Comparison of ENCODE assay signal across 8 cellular contexts in genomic region chr12:100200450-100201181, GRCh38. TPM values are rescaled to one million over a fixed set of nuclear protein-coding genes. Genes with fewer than 3 reads are reported as not detected.
A peak's percentile ranks its signal among the peaks of the same experiment; 100 is the strongest.
DNase-seq lines count a peak whose midpoint lies in the region; ATAC-seq and TF ChIP-seq lines count a peak whose summit lies in the region.

Gene ACTR6, plus strand, starts transcription at chr12:100200815. Its CDS starts 37 bp downstream, at chr12:100200852.

- peaks cover 5% of the 10 kb centered on the region for H3K36me3 Mint-ChIP-seq in T-helper 17 cell (ENCODE audit: low read depth)

- peak; percentile 73 for TF ChIP-seq POLR2A in GM15510 (IDR thresholded peaks at IDR 0.05; ENCODE audit: borderline replicate concordance, extremely low read depth, insufficient read length)

- H3K36me3 ChIP-seq in rectal smooth muscle tissue (ENCODE audit: control insufficient read depth, insufficient read depth, low read length) (no peaks in the 10 kb centered on the region), aorta (ENCODE audit: control insufficient read depth in 1 of 2, insufficient read depth in 2 of 2, low read length in 1 of 2) (no peaks in the 10 kb centered on the region)

- H3K27ac Mint-ChIP-seq in T-helper 17 cell: peak within 1 kb of the TSS; percentile 99

- H3K27me3 Mint-ChIP-seq in T-helper 17 cell: no peaks in the 10 kb centered on the region

- H3K4me1 ChIP-seq in right cardiac atrium (ENCODE audit: control insufficient read depth, insufficient read depth, low read length) (no peaks in the 10 kb centered on the region), rectal smooth muscle tissue (ENCODE audit: control insufficient read depth, insufficient read depth, low read length) (peaks cover 3% of the 10 kb centered on the region), aorta (ENCODE audit: control insufficient read depth in 1 of 2, insufficient read depth in 2 of 2, low read length in 2 of 2) (no peaks in the 10 kb centered on the region)

- peak within 1 kb of the TSS; percentile 32 for H3K9ac ChIP-seq in rectal smooth muscle tissue (ENCODE audit: low read length)

- DNase-seq in NCI-H1694 treated with DMSO at 0.1 percent for 48 hours (lab: John Stamatoyannopoulos, UW) (peak; percentile 90), T-helper 17 cell (peak; percentile 85 to 97 (median 92)), amygdala (lab: John Stamatoyannopoulos, UW) (peak; percentile 33 to 95 (median 84)), right cardiac atrium (peak; percentile 95 to 99 (median 97)), aorta (peak; percentile 97 to 99)

- H3K4me1 Mint-ChIP-seq in T-helper 17 cell: peaks cover 25% of the 10 kb centered on the region

- peak within 1 kb of the TSS; percentile 92 for H3K27ac ChIP-seq in right cardiac atrium (ENCODE audit: low read length)
- H3K27ac ChIP-seq in rectal smooth muscle tissue (ENCODE audit: low read depth, low read length): peak within 1 kb of the TSS; percentile 77
- H3K27ac ChIP-seq in aorta (ENCODE audit: low read depth in 1 of 2, low read length in 2 of 2): peak within 1 kb of the TSS in 1 of 2 donors; percentile 52

- intact Hi-C loops in right cardiac atrium (cut with DNase I) (loop anchor here in 2 of 4 donors (5.0 kb wide), 2 partner anchors 38 to 58 kb away; partner anchors contain the start of gene BLTP3B (in 1 of the 2)), aorta (cut with DNase I) (loop anchor here in 1 of 2 donors (1.0 kb wide), 1 partner anchor 58 kb away; the partner anchor contains the start of gene BLTP3B)

- no peaks in the 10 kb centered on the region for H3K9me3 ChIP-seq in T-helper 17 cell (ENCODE audit: control insufficient read depth, low read length, poor library complexity, severe bottlenecking)
- H3K9me3 ChIP-seq in right cardiac atrium (ENCODE audit: control insufficient read depth, low read length): no peaks in the 10 kb centered on the region
- no peaks in the 10 kb centered on the region for H3K9me3 ChIP-seq in aorta (ENCODE audit: control insufficient read depth, low read length)

- H3K4me3 Mint-ChIP-seq in T-helper 17 cell: peak within 1 kb of the TSS; percentile 99

- H3K27me3 ChIP-seq in right cardiac atrium (ENCODE audit: control insufficient read depth, insufficient read depth): no peaks in the 10 kb centered on the region
- H3K27me3 ChIP-seq in rectal smooth muscle tissue (ENCODE audit: control insufficient read depth, insufficient read depth, low read length): no peaks in the 10 kb centered on the region
- no peaks in the 10 kb centered on the region for H3K27me3 ChIP-seq in aorta (ENCODE audit: control insufficient read depth in 1 of 2, insufficient read depth in 2 of 2, low read length in 1 of 2)

- WGBS in right cardiac atrium: under 1% methylated on average over 38 of the region's 38 CpGs
- WGBS in aorta, 2 donors: 0% methylated on average over 38 of the region's 38 CpGs

- H3K4me3 ChIP-seq in right cardiac atrium (ENCODE audit: low read length) (peak within 1 kb of the TSS; percentile 100), rectal smooth muscle tissue (ENCODE audit: low read length) (peak within 1 kb of the TSS; percentile 94), aorta (ENCODE audit: low read length in 2 of 2) (peak within 1 kb of the TSS; percentile 97 to 99)

- ATAC-seq in HG02885 (IDR thresholded peaks at IDR 0.05; ENCODE audit: poor library complexity, unreplicated experiment) (peak; percentile 92), T-helper 17 cell (peak; percentile 87), right cardiac atrium (peak; percentile 98 to 99), aorta (ENCODE audit: low FRiP score) (peak; percentile 97)

RNA-seq across cellular contexts. Expression of gene ACTR6, which starts in this region (rescaled TPM):
- total RNA-seq in T-helper 17 cell (10 to 100 TPM; 23.4 to 24.9 TPM), right cardiac atrium (10 to 100 TPM; 19.0 to 29.9 (median 23.6) TPM), aorta (10 to 100 TPM; 21.4 to 23.9 TPM)
- polyA plus RNA-seq in right cardiac atrium (19.2 TPM), aorta (10 to 100 TPM; 21.7 to 37.7 TPM)
